Comparison of ENCODE assay signal across 2 cellular contexts in the genomic region with DNA sequence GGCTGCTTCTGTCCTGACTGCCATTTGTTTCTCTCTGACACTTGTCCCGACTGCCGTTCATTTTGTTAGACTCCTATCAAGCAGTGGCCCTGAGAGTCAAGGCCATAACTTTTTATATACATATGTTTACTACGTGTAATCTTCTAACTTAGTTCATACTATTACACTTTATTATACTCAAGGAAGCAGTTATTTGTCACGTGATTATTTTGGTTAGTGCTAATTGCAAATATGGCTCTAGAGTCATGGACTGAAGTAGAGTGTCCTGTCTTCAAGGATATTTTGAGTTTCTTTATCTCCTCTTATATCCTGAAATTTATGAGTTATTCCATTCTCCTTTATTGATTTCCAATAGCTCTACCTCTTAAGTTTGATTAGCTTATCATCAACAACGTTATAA.
TF ChIP-seq lines count a peak whose summit lies in the region.

No MANE protein-coding gene starts in this region.

TF ChIP-seq in HepG2, 621 proteins besides CTCF, POLR2A, EP300 and RAD21:
- TF ChIP-seq RAD51 (IDR thresholded peaks at IDR 0.05; ENCODE audit: borderline replicate concordance) (peak; percentile 69), TCF12 (IDR thresholded peaks at IDR 0.05) (no peak), TCF12 (CRISPR knock-in tag; IDR thresholded peaks at IDR 0.05) (no peak)

TF ChIP-seq in K562, 482 proteins besides CTCF, POLR2A, EP300 and RAD21:
- TF ChIP-seq, protein P1, sequence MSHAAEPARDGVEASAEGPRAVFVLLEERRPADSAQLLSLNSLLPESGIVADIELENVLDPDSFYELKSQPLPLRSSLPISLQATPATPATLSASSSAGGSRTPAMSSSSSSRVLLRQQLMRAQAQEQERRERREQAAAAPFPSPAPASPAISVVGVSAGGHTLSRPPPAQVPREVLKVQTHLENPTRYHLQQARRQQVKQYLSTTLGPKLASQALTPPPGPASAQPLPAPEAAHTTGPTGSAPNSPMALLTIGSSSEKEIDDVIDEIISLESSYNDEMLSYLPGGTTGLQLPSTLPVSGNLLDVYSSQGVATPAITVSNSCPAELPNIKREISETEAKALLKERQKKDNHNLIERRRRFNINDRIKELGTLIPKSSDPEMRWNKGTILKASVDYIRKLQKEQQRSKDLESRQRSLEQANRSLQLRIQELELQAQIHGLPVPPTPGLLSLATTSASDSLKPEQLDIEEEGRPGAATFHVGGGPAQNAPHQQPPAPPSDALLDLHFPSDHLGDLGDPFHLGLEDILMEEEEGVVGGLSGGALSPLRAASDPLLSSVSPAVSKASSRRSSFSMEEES (CRISPR knock-in tag; IDR thresholded peaks at IDR 0.05), result peak; percentile 85
- TF ChIP-seq HDAC3 (IDR thresholded peaks at IDR 0.05; ENCODE audit: borderline replicate concordance, partially characterized antibody), result no peak
- TF ChIP-seq YBX1 (IDR thresholded peaks at IDR 0.05), result no peak
